ENCODE assay signal across 9 cellular contexts in genomic region chr9:110316255-110316921, GRCh38.
DNase-seq lines count a peak whose midpoint lies in the region; ATAC-seq and TF ChIP-seq lines count a peak whose summit lies in the region.
"Had no signal": no experiment of that assay in that cellular context is flagged by ENCODE, and none has a peak within 500 bp of the region (broad histone marks: within the 10 kb centered on the region; RNA-seq: fewer than 3 reads in every experiment).

No MANE protein-coding gene starts in this region.

- H3K9me3 ChIP-seq in DOHH2 (ENCODE audit: control insufficient read depth, insufficient read depth, low read length), result no peaks in the 10 kb centered on the region

- no peaks in the 10 kb centered on the region for H3K36me3 ChIP-seq in DOHH2 (ENCODE audit: control insufficient read depth, low read length)

- peak; percentile 95 for ATAC-seq in GM19467 (IDR thresholded peaks at IDR 0.05; ENCODE audit: unreplicated experiment)
- ATAC-seq in HG03442 (IDR thresholded peaks at IDR 0.05; ENCODE audit: unreplicated experiment), result peak; percentile 98
- no peak for ATAC-seq in central memory CD8-positive, alpha-beta T cell (replicated peaks; ENCODE audit: extremely low read depth, poor library complexity, severe bottlenecking)

- H3K27me3 Mint-ChIP-seq in central memory CD8-positive, alpha-beta T cell, result no peaks in the 10 kb centered on the region

- no peaks in the 10 kb centered on the region for H3K36me3 Mint-ChIP-seq in central memory CD8-positive, alpha-beta T cell (ENCODE audit: insufficient read depth)

- no peaks in the 10 kb centered on the region for H4K20me1 ChIP-seq in DOHH2 (ENCODE audit: control insufficient read depth, insufficient read depth, low read depth, low read length)

- H3K27ac ChIP-seq in DOHH2 (ENCODE audit: low read depth, low read length), result no peak overlapping the region

- no peak for TF ChIP-seq CTCF in DOHH2 (IDR thresholded peaks at IDR 0.05; ENCODE audit: low read depth, low read length, poor library complexity, severe bottlenecking)

- H3K27ac Mint-ChIP-seq in central memory CD8-positive, alpha-beta T cell (ENCODE audit: low read depth), result no peak overlapping the region

- peak overlapping the region; percentile 23 for H3K4me3 Mint-ChIP-seq in central memory CD8-positive, alpha-beta T cell

- DNase-seq in central memory CD8-positive, alpha-beta T cell (ENCODE audit: low spot score in 2 of 2), result no peak
- DNase-seq in activated effector memory CD4-positive, alpha-beta T cell treated with Interleukin-2 at 50 U/mL for 16 hours, result no peak
- no peak for DNase-seq in NCI-H2029 treated with DMSO at 0.1 percent for 48 hours (lab: John Stamatoyannopoulos, UW)
- DNase-seq in middle frontal gyrus (ENCODE audit: extremely low spot score, low spot score), result no peak
- no peak for DNase-seq in putamen (ENCODE audit: low spot score)

- H3K4me1 ChIP-seq in DOHH2 (ENCODE audit: control insufficient read depth, low read length), result no peaks in the 10 kb centered on the region

- no peaks in the 10 kb centered on the region for H3K4me1 Mint-ChIP-seq in central memory CD8-positive, alpha-beta T cell

- H3K4me2 ChIP-seq in DOHH2 (ENCODE audit: low read length), result no peak overlapping the region

- peaks cover 4% of the 10 kb centered on the region; the same call in 1 of the 2 replicates for H3K27me3 ChIP-seq in DOHH2 (ENCODE audit: control insufficient read depth, low read length)

- no peaks in the 10 kb centered on the region for H3K9me2 ChIP-seq in DOHH2 (replicated peaks; ENCODE audit: control insufficient read depth, low read length)

- no peaks in the 10 kb centered on the region for H3F3A ChIP-seq in DOHH2 (ENCODE audit: control insufficient read depth, insufficient read depth)

- no peaks in the 10 kb centered on the region for H3K79me2 ChIP-seq in DOHH2 (ENCODE audit: control insufficient read depth, low read length)

- 0 out of 2 replicates have a peak overlapping the region, but pooled peaks have one; percentile 11 for H3K4me3 ChIP-seq in DOHH2 (ENCODE audit: low read length)
- H3K4me3 ChIP-seq: lung had no signal

- no peaks in the 10 kb centered on the region for H3K9me3 Mint-ChIP-seq in central memory CD8-positive, alpha-beta T cell
